22 cellular contexts compared by ENCODE assay signal in the genomic region with DNA sequence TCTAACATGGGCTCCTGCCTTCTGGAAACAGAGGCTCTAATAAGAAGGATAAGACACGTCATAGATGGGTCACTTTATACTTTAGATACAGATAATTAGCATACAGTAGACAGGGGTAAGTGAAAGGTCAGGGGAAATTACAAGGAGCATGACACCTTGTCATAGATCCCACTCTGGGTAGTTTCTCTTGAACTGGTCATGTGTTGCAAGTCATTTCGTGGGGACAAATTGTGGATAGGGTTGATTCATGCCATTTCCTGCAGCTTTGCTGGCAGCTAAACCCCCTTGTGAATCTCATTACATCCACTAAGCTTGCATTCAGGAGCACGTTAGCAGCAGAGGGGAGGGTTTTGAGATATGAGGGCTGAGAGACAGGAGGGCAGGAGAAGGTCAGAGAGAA.
DNase-seq lines count a peak whose midpoint lies in the region; ATAC-seq and TF ChIP-seq lines count a peak whose summit lies in the region.
"Had no signal": no experiment of that assay in that cellular context is flagged by ENCODE, and none has a peak within 500 bp of the region (broad histone marks: within the 10 kb centered on the region; RNA-seq: fewer than 3 reads in every experiment).

No MANE protein-coding gene starts in this region.

- no peak overlapping the region for H3K4me3 Mint-ChIP-seq in activated T-helper 17 cell treated with anti-CD3 and anti-CD28 coated beads, Interleukin-2, amount 50 U/mL, for 72 hours
- H3K4me3 Mint-ChIP-seq: activated B cell treated with CpG ODN at 0.5 μM for 24 hours; CD4-positive, alpha-beta T cell; memory B cell; nephron progenitor cell; T-helper 1 cell treated with Interleukin-12 subunit alpha and Interleukin-12 subunit beta and Interleukin-4 antibody, amounts not matched to agents 30 μg/mL and 1 μg/mL, for 36 hours had no signal

- TF ChIP-seq CTCF in cardiac muscle cell (IDR thresholded peaks at IDR 0.05; ENCODE audit: low read depth, low read length) (no peak), breast epithelium (IDR thresholded peaks at IDR 0.05) (no peak)

- no peak for TF ChIP-seq POLR2A in breast epithelium (IDR thresholded peaks at IDR 0.05)

- H3K4me1 ChIP-seq in cardiac muscle cell (ENCODE audit: low read depth) (peaks cover 13% of the 10 kb centered on the region), breast epithelium (no peaks in the 10 kb centered on the region)
- H3K4me1 ChIP-seq: prostate gland, spleen, tibial artery had no signal

- intact Hi-C loops in left ventricle myocardium superior (cut with micrococcal nuclease), result no loop called here
- intact Hi-C loops in breast epithelium (cut with DNase I; ENCODE audit: low total_unique reads), result no loop called here

- H3K27me3 ChIP-seq in cardiac muscle cell (no peaks in the 10 kb centered on the region), breast epithelium (no peaks in the 10 kb centered on the region)
- H3K27me3 ChIP-seq: tibial artery had no signal

- peaks cover 4% of the 10 kb centered on the region for H3K9me3 Mint-ChIP-seq in activated T-helper 17 cell treated with anti-CD3 and anti-CD28 coated beads, Interleukin-2, amount 50 U/mL, for 72 hours
- H3K9me3 Mint-ChIP-seq: memory B cell; T-helper 1 cell treated with Interleukin-12 subunit alpha and Interleukin-12 subunit beta and Interleukin-4 antibody, amounts not matched to agents 30 μg/mL and 1 μg/mL, for 36 hours had no signal

- H3K4me1 Mint-ChIP-seq in activated T-helper 17 cell treated with anti-CD3 and anti-CD28 coated beads, Interleukin-2, amount 50 U/mL, for 72 hours, result no peaks in the 10 kb centered on the region
- H3K4me1 Mint-ChIP-seq: activated B cell treated with CpG ODN at 0.5 μM for 24 hours, memory B cell had no signal

- ATAC-seq in left ventricle myocardium superior, result no peak
- peak; percentile 76 for ATAC-seq in activated T-helper 17 cell treated with anti-CD3 and anti-CD28 coated beads, Interleukin-2, amount 50 U/mL, for 72 hours (replicated peaks)
- ATAC-seq: GM12878 had no signal

- no peak overlapping the region for H3K27ac Mint-ChIP-seq in activated T-helper 17 cell treated with anti-CD3 and anti-CD28 coated beads, Interleukin-2, amount 50 U/mL, for 72 hours
- H3K27ac Mint-ChIP-seq: activated B cell treated with CpG ODN at 0.5 μM for 24 hours; CD4-positive, alpha-beta T cell; memory B cell; nephron progenitor cell; T-helper 1 cell treated with Interleukin-12 subunit alpha and Interleukin-12 subunit beta and Interleukin-4 antibody, amounts not matched to agents 30 μg/mL and 1 μg/mL, for 36 hours had no signal

- H3K4me3 ChIP-seq in cardiac muscle cell (no peak overlapping the region), breast epithelium (no peak overlapping the region)
- H3K4me3 ChIP-seq: GM12878, prostate gland, spleen, tibial artery had no signal

- H3K27ac ChIP-seq in cardiac muscle cell (peak overlapping the region; percentile 45), breast epithelium (no peak overlapping the region)
- H3K27ac ChIP-seq: prostate gland, spleen, tibial artery had no signal

- DNase-seq in cardiac muscle cell (ENCODE audit: low read depth in 1 of 2, low spot score in 1 of 2), result peak; percentile 32 to 46
- DNase-seq in left ventricle myocardium superior, result no peak
- peak; percentile 78 for DNase-seq in kidney tubule cell (ENCODE audit: low spot score)
- DNase-seq in COLO668 (lab: John Stamatoyannopoulos, UW; ENCODE audit: unreplicated experiment), result no peak
- DNase-seq in GM19238 (ENCODE audit: insufficient read length, low spot score), result no peak
- no peak for DNase-seq in breast epithelium (ENCODE audit: low spot score in 2 of 2)
- DNase-seq in AG08396 (ENCODE audit: low spot score), result no peak
- DNase-seq: 8988T; activated B cell treated with CpG ODN at 0.5 μM for 24 hours; CD4-positive, alpha-beta T cell; cerebellar nuclear complex; NCI-H187; NCI-H345; nephron progenitor cell; SHP77; spleen; tibial artery had no signal

- H3K27me3 Mint-ChIP-seq in activated T-helper 17 cell treated with anti-CD3 and anti-CD28 coated beads, Interleukin-2, amount 50 U/mL, for 72 hours, result peaks cover 18% of the 10 kb centered on the region

- no peaks in the 10 kb centered on the region for H3K36me3 ChIP-seq in cardiac muscle cell
- no peaks in the 10 kb centered on the region for H3K36me3 ChIP-seq in breast epithelium
- H3K36me3 ChIP-seq: prostate gland, spleen, tibial artery had no signal

- no peaks in the 10 kb centered on the region for H3K9me3 ChIP-seq in cardiac muscle cell (ENCODE audit: low read depth)
- peaks cover 0 to 7% of the 10 kb centered on the region in 2 donors for H3K9me3 ChIP-seq in breast epithelium
- H3K9me3 ChIP-seq: prostate gland had no signal

- no peaks in the 10 kb centered on the region for H3K36me3 Mint-ChIP-seq in activated T-helper 17 cell treated with anti-CD3 and anti-CD28 coated beads, Interleukin-2, amount 50 U/mL, for 72 hours (ENCODE audit: low read depth)
- H3K36me3 Mint-ChIP-seq: memory B cell had no signal

Comparison
In these comparisons a context has a peak if more than half of its experiments do, and no peak if none do; other contexts are left out.
1. DNase-seq: peak in cardiac muscle cell (2 of 2) and kidney tubule cell (single experiment); none in left ventricle myocardium superior (single experiment), COLO668 (single experiment), GM19238 (single experiment), breast epithelium (0 of 2) and AG08396 (single experiment).